ENCODE assay signal across 8 cellular contexts in the genomic region with DNA sequence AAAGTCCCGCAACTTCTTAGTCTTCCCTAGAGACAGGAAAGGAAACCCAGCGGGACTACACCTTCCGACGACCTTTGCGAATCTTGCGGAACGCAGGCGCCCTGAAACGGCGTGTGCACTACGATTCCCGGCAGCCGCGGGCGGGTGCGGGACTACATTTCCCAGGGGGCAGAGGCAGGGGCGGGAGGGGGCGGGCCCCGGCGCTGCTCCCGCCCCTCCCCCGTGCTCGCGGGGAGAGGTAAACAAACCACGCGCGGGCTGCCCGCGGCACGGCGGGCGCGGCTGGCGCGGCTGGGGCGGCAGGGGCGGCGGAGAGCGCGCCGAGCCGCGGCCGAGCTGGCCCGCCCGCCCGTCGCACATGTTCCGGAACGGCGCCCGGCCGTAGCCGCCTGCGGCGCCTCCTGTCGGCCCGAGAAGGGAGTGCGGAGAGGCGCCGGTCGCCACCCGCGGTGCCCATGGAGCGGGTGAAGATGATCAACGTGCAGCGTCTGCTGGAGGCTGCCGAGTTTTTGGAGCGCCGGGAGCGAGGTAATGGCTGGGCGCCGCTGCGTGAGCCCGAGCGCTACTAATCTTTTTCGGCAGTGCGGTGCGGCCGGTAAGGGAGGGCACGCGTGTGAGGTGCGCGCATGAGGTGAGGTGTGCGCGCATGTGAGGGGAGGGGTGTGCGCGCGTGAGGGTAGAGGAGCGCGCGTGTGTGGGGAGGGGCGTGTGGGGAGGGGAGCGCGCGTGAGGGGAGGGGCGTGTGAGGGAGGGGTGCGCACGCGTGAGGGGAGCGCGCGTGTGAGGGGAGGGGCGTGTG.
DNase-seq lines count a peak whose midpoint lies in the region; ATAC-seq lines count a peak whose summit lies in the region.

No MANE protein-coding gene starts in this region.

- DNase-seq in AG08396 (ENCODE audit: low spot score) (peak; percentile 90), NCI-H2227 (lab: John Stamatoyannopoulos, UW; ENCODE audit: unreplicated experiment) (peak; percentile 91), islet precursor cell (peak; percentile 96)
- DNase-seq in activated CD4-positive, CD25-positive, alpha-beta regulatory T cell (lab: John Stamatoyannopoulos, UW), result peak; percentile 80 to 90 (median 82)
- peak; percentile 86 for DNase-seq in central memory CD4-positive, alpha-beta T cell
- peak; percentile 80 to 81 for DNase-seq in stimulated activated CD4-positive, alpha-beta T cell treated with anti-CD3 and anti-CD28 coated beads, Interleukin-12 subunit alpha, Interleukin-12 subunit beta, amount 100 ng/mL, for 24 hours (ENCODE audit: low read depth in 2 of 2)

- ATAC-seq in GM18873 (IDR thresholded peaks at IDR 0.05; ENCODE audit: low FRiP score, unreplicated experiment), result peak; percentile 74
- peak; percentile 79 for ATAC-seq in HG03159 (IDR thresholded peaks at IDR 0.05; ENCODE audit: unreplicated experiment)

Comparison
In these comparisons a context has a peak if more than half of its experiments do, and no peak if none do; other contexts are left out.
1. Peak in every context shown above with its lines: DNase-seq and ATAC-seq.